In the genomic region with DNA sequence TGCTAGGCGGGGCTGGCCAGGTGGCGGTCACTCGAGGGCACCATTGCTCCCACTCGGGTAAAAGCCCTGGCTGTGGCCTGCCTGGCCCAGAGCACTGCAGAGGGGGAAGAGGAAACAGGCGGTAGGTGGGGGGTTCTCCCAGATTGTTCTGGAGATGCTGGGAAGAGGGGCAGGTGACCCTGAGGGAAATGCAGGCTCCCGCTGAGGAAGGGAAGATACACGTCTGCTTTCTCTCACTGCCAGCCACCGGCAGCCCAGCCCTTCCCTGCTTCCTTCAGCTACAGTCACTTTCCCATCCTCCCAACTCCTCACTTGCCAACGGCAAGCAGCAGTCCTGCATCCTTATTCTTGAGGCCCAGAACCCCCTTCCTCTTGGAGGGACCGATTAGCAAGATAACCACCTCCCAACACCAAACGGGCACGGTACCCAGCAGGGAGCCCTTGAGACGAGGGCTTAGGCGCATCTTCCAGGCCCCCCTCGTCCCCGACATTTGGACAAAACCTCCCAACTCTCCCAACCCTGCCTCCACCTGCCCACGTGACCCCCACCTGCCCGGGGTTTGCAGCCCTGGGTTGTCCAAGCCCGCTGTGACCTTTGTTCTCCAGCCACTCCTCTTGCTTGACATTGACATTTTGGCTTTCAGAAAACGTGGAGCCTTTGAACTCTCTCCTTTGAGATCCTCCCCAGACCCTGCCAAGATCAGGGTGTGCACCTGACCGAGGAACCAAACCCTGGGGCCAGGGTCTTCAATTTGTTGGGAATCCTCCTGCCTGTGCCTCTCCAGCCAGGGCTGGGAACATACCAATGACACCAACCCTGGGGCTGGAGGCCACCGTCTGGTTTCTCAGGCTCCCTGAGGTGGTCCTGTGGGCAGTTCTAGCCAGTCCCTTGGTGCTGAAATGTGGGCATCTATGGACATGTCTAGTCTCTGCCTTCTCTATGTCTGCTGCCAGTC, we compare ENCODE assay signal across 19 cellular contexts. TPM values are rescaled to one million over a fixed set of nuclear protein-coding genes. Genes with fewer than 3 reads are reported as not detected.
DNase-seq lines count a peak whose midpoint lies in the region; ATAC-seq and TF ChIP-seq lines count a peak whose summit lies in the region.
"Had no signal": no experiment of that assay in that cellular context is flagged by ENCODE, and none has a peak within 500 bp of the region (broad histone marks: within the 10 kb centered on the region; RNA-seq: fewer than 3 reads in every experiment).

No MANE protein-coding gene starts in this region.

- 58 to 75% (median 67%) methylated on average over 13 to 22 of the region's 22 CpGs for WGBS in adrenal gland, 4 donors

- H3K36me3 ChIP-seq in BLaER1 (no peaks in the 10 kb centered on the region), adrenal gland (replicated peaks in 1 of 2) (no peaks in the 10 kb centered on the region), neural progenitor cell (no peaks in the 10 kb centered on the region)
- H3K36me3 ChIP-seq: SJSA1 had no signal

- H4K20me1 ChIP-seq in BLaER1: no peaks in the 10 kb centered on the region
- peaks cover 8% of the 10 kb centered on the region for H4K20me1 ChIP-seq in neural progenitor cell (ENCODE audit: low read depth)

- H3K4me3 ChIP-seq in BLaER1: no peak overlapping the region
- no peak overlapping the region for H3K4me3 ChIP-seq in adrenal gland
- H3K4me3 ChIP-seq in neural progenitor cell: no peak overlapping the region
- H3K4me3 ChIP-seq: GM12878, SJSA1 had no signal

- H3K9ac ChIP-seq in BLaER1 (0 out of 2 replicates have a peak overlapping the region, but pooled peaks have one; percentile 38), neural progenitor cell (no peak overlapping the region)

- no peak for ATAC-seq in effector memory CD8-positive, alpha-beta T cell (replicated peaks)
- ATAC-seq: GM12878 had no signal

- no peaks in the 10 kb centered on the region for H3K9me3 ChIP-seq in BLaER1
- H3K9me3 ChIP-seq in adrenal gland (replicated peaks in 1 of 3): no peaks in the 10 kb centered on the region
- H3K9me3 ChIP-seq in neural progenitor cell (ENCODE audit: low read depth): no peaks in the 10 kb centered on the region
- H3K9me3 ChIP-seq: SJSA1 had no signal

- H3K27me3 ChIP-seq in BLaER1 (no peaks in the 10 kb centered on the region), adrenal gland (no peaks in the 10 kb centered on the region), neural progenitor cell (no peaks in the 10 kb centered on the region)

- DNase-seq in adrenal gland: no peak
- DNase-seq in effector memory CD8-positive, alpha-beta T cell: no peak
- no peak for DNase-seq in neural progenitor cell (ENCODE audit: low spot score)
- no peak for DNase-seq in T-helper 2 cell treated with Interferon-gamma antibody and Interleukin-4, amounts not matched to agents 5 μg/mL and 100 μg/mL, for 36 hours (ENCODE audit: low spot score)
- DNase-seq in glutamatergic neuron: no peak
- no peak for DNase-seq in NCI-H774 (lab: John Stamatoyannopoulos, UW)
- DNase-seq in Calu3: no peak
- DNase-seq: CD4-positive, CD25-positive, alpha-beta regulatory T cell; DND-41; H9; HFFc6; Kasumi-1; NCI-H1417; NCI-H1694 treated with DMSO at 0.1 percent for 48 hours; NCI-H2081 treated with DMSO at 0.1 percent for 48 hours; NCI-H526 had no signal

- H3K4me3 Mint-ChIP-seq in effector memory CD8-positive, alpha-beta T cell: no peak overlapping the region
- H3K4me3 Mint-ChIP-seq in neural progenitor cell (peak overlapping the region; percentile 51), glutamatergic neuron (ENCODE audit: unreplicated experiment) (no peak overlapping the region), Calu3 (ENCODE audit: low read depth, unreplicated experiment) (no peak overlapping the region)
- no peak overlapping the region for H3K4me3 Mint-ChIP-seq in T-helper 2 cell treated with Interferon-gamma antibody and Interleukin-4, amounts not matched to agents 5 μg/mL and 100 μg/mL, for 36 hours
- H3K4me3 Mint-ChIP-seq: CD4-positive, CD25-positive, alpha-beta regulatory T cell; H9; HFFc6 had no signal

- no peak overlapping the region for H2AFZ ChIP-seq in neural progenitor cell (replicated peaks)

- H3K4me1 Mint-ChIP-seq in effector memory CD8-positive, alpha-beta T cell (ENCODE audit: low read depth in 2 of 2): peaks cover 4% of the 10 kb centered on the region in 2 donors
- H3K4me1 Mint-ChIP-seq in neural progenitor cell (peaks cover 62% of the 10 kb centered on the region), glutamatergic neuron (ENCODE audit: low read depth, unreplicated experiment) (peaks cover 4% of the 10 kb centered on the region), Calu3 (ENCODE audit: low read depth, unreplicated experiment) (peaks cover 9% of the 10 kb centered on the region)
- peaks cover 4% of the 10 kb centered on the region for H3K4me1 Mint-ChIP-seq in T-helper 2 cell treated with Interferon-gamma antibody and Interleukin-4, amounts not matched to agents 5 μg/mL and 100 μg/mL, for 36 hours (ENCODE audit: low read depth)

- no peak for TF ChIP-seq POLR2A in adrenal gland (IDR thresholded peaks at IDR 0.05)

- no peaks in the 10 kb centered on the region for H3K79me2 ChIP-seq in neural progenitor cell (ENCODE audit: low read depth)

- H3K9me3 Mint-ChIP-seq in effector memory CD8-positive, alpha-beta T cell: no peaks in the 10 kb centered on the region
- H3K9me3 Mint-ChIP-seq in neural progenitor cell: no peaks in the 10 kb centered on the region
- no peaks in the 10 kb centered on the region for H3K9me3 Mint-ChIP-seq in T-helper 2 cell treated with Interferon-gamma antibody and Interleukin-4, amounts not matched to agents 5 μg/mL and 100 μg/mL, for 36 hours
- H3K9me3 Mint-ChIP-seq in glutamatergic neuron (ENCODE audit: unreplicated experiment): no peaks in the 10 kb centered on the region
- H3K9me3 Mint-ChIP-seq in Calu3 (ENCODE audit: low read depth, unreplicated experiment): no peaks in the 10 kb centered on the region
- H3K9me3 Mint-ChIP-seq: CD4-positive, CD25-positive, alpha-beta regulatory T cell; H9; HFFc6 had no signal

- H3K36me3 Mint-ChIP-seq in effector memory CD8-positive, alpha-beta T cell (ENCODE audit: insufficient read depth): no peaks in the 10 kb centered on the region
- H3K36me3 Mint-ChIP-seq in neural progenitor cell (peaks cover 4% of the 10 kb centered on the region), glutamatergic neuron (ENCODE audit: unreplicated experiment) (no peaks in the 10 kb centered on the region), Calu3 (ENCODE audit: insufficient read depth, unreplicated experiment) (peaks cover 4% of the 10 kb centered on the region)
- H3K36me3 Mint-ChIP-seq in T-helper 2 cell treated with Interferon-gamma antibody and Interleukin-4, amounts not matched to agents 5 μg/mL and 100 μg/mL, for 36 hours (ENCODE audit: low read depth): no peaks in the 10 kb centered on the region
- H3K36me3 Mint-ChIP-seq: CD4-positive, CD25-positive, alpha-beta regulatory T cell had no signal

- no peaks in the 10 kb centered on the region for H3F3A ChIP-seq in neural progenitor cell (ENCODE audit: low read depth)

- H3K27ac Mint-ChIP-seq in effector memory CD8-positive, alpha-beta T cell: peak overlapping the region; percentile 46 to 82
- H3K27ac Mint-ChIP-seq in neural progenitor cell (peak overlapping the region; percentile 89), glutamatergic neuron (ENCODE audit: unreplicated experiment) (no peak overlapping the region), Calu3 (ENCODE audit: unreplicated experiment) (no peak overlapping the region)
- H3K27ac Mint-ChIP-seq in T-helper 2 cell treated with Interferon-gamma antibody and Interleukin-4, amounts not matched to agents 5 μg/mL and 100 μg/mL, for 36 hours: no peak overlapping the region
- H3K27ac Mint-ChIP-seq: CD4-positive, CD25-positive, alpha-beta regulatory T cell; HFFc6 had no signal

- intact Hi-C loops in adrenal gland (cut with DNase I): no loop called here
- intact Hi-C loops in Calu3 (cut with micrococcal nuclease; ENCODE audit: unreplicated experiment): no loop called here

- peaks cover 6 to 19% of the 10 kb centered on the region in 2 donors for H3K27me3 Mint-ChIP-seq in effector memory CD8-positive, alpha-beta T cell
- H3K27me3 Mint-ChIP-seq in neural progenitor cell (ENCODE audit: insufficient read depth, low read depth) (peaks cover 6% of the 10 kb centered on the region), glutamatergic neuron (ENCODE audit: unreplicated experiment) (peaks cover 6% of the 10 kb centered on the region), Calu3 (ENCODE audit: unreplicated experiment) (peaks cover 66% of the 10 kb centered on the region)
- H3K27me3 Mint-ChIP-seq in T-helper 2 cell treated with Interferon-gamma antibody and Interleukin-4, amounts not matched to agents 5 μg/mL and 100 μg/mL, for 36 hours (ENCODE audit: low read depth): peaks cover 5% of the 10 kb centered on the region

- no peak for TF ChIP-seq CTCF in adrenal gland (IDR thresholded peaks at IDR 0.05)
- TF ChIP-seq CTCF in neural progenitor cell (IDR thresholded peaks at IDR 0.05): no peak
- TF ChIP-seq CTCF in glutamatergic neuron (IDR thresholded peaks at IDR 0.05; ENCODE audit: partially characterized antibody, unreplicated experiment): no peak
- TF ChIP-seq CTCF in Calu3 (IDR thresholded peaks at IDR 0.05; ENCODE audit: unreplicated experiment): no peak

- CTCF ChIA-PET in Calu3 (lab: Charles Lee): no interaction called here

- H3K27ac ChIP-seq in BLaER1 (peak overlapping the region; percentile 41; the same call in 1 of the 2 replicates), adrenal gland (peak overlapping the region in 3 of 5 donors; percentile 39 to 91 (median 80)), neural progenitor cell (no peak overlapping the region)
- H3K27ac ChIP-seq: SJSA1 had no signal

- no TSS peak for BruUV-seq in Calu3 (replicated peaks; lab: Mats Ljungman, UMichigan)

- H3K4me1 ChIP-seq in BLaER1: peaks cover 61% of the 10 kb centered on the region
- peaks cover 27 to 37% of the 10 kb centered on the region in 2 donors for H3K4me1 ChIP-seq in adrenal gland (replicated peaks in 1 of 2)
- no peaks in the 10 kb centered on the region for H3K4me1 ChIP-seq in neural progenitor cell
- H3K4me1 ChIP-seq: SJSA1 had no signal

- peak overlapping the region; percentile 83 for H3K4me2 ChIP-seq in BLaER1
- H3K4me2 ChIP-seq in neural progenitor cell: no peak overlapping the region

RNA-seq across cellular contexts. Expression of a gene that starts 48.8 kb away (rescaled TPM):
- total RNA-seq in adrenal gland (10 to 100 TPM; 36.5 to 85.2 (median 63.6) TPM), neural progenitor cell (ENCODE audit: low replicate concordance) (27.8 and 73.2 TPM in 2 replicates), glutamatergic neuron (ENCODE audit: unreplicated experiment) (36.6 TPM), Calu3 (2022) (63.4 and 69.6 TPM in 2 replicates)
- polyA plus RNA-seq in adrenal gland: 10 to 100 TPM; 22.6 to 40.0 (median 22.8) TPM

Comparison
In these comparisons a context has a peak if more than half of its experiments do, and no peak if none do; other contexts are left out.
1. H3K27ac Mint-ChIP-seq: peak in effector memory CD8-positive, alpha-beta T cell (2 of 2) and neural progenitor cell (single experiment); none in T-helper 2 cell treated with Interferon-gamma antibody and Interleukin-4, amounts not matched to agents 5 μg/mL and 100 μg/mL, for 36 hours (single experiment), glutamatergic neuron (single experiment) and Calu3 (single experiment).